Comparison of ENCODE assay signal across 9 cellular contexts in the genomic region with DNA sequence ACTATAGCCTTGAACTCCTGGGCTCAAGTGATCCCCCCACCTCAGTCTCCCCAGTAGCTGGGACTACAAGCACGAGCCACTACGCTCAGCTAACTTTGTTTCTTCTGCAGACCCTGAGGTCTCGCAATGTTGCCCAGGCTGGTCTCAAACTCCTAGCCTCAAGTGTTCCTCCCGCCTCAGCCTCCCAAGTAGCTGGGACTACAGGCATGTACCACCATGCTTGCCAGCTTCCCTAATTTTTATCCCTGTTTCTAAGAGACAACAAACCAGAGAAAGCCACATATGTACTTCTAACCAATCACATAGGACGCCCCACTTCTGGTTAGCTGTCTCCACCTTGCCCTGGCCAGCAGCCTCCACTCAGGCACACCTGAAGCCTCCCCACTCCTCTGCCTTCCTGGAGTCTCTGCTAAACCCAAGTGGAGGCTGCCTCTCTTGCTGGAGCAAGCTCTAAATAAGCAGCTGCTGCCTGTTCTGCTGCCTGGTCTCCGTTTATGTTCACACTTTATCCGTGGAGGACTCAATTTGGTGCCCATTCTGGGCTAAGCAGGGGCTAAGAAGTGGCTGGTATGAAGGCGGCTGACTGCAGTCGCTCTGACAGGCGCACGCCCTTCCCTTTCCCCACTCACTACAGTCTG. TPM values are rescaled to one million over a fixed set of nuclear protein-coding genes. Genes with fewer than 3 reads are reported as not detected.
DNase-seq lines count a peak whose midpoint lies in the region; ATAC-seq and TF ChIP-seq lines count a peak whose summit lies in the region.
"Had no signal": no experiment of that assay in that cellular context is flagged by ENCODE, and none has a peak within 500 bp of the region (broad histone marks: within the 10 kb centered on the region; RNA-seq: fewer than 3 reads in every experiment).

No MANE protein-coding gene starts in this region.

- peak overlapping the region; percentile 86 for H2BK15ac ChIP-seq in mesenchymal stem cell (ENCODE audit: low read depth, poor library complexity, severe bottlenecking)

- H3K36me3 Mint-ChIP-seq in activated CD4-positive, alpha-beta T cell treated with anti-CD3 and anti-CD28 coated beads for 36 hours (ENCODE audit: low read depth) = peaks cover 54% of the 10 kb centered on the region
- H3K36me3 Mint-ChIP-seq in activated naive CD8-positive, alpha-beta T cell treated with anti-CD3 and anti-CD28 coated beads, Interleukin-2, amount 50 U/mL, for 24 hours (ENCODE audit: low read depth) = peaks cover 39% of the 10 kb centered on the region

- DNase-seq in activated CD4-positive, alpha-beta T cell treated with anti-CD3 and anti-CD28 coated beads for 36 hours = peak; percentile 3
- no peak for DNase-seq in activated CD4-positive, alpha-beta T cell treated with anti-CD3 and anti-CD28 coated beads, Interleukin-2, amount 50 U/mL, for 1 hour
- DNase-seq in activated naive CD8-positive, alpha-beta T cell treated with anti-CD3 and anti-CD28 coated beads, Interleukin-2, amount 50 U/mL, for 24 hours = no peak
- DNase-seq in mesenchymal stem cell (no peak), suprapubic skin (ENCODE audit: low spot score in 2 of 2) (no peak), MV-4-11 (lab: John Stamatoyannopoulos, UW) (no peak), OCI-M2 (lab: John Stamatoyannopoulos, UW; ENCODE audit: unreplicated experiment) (no peak)
- DNase-seq: NCI-H446 had no signal

- H3K4ac ChIP-seq in mesenchymal stem cell (ENCODE audit: low read depth in 1 of 2, low read length in 2 of 2) = peak overlapping the region; percentile 84 to 92

- H2AFZ ChIP-seq in mesenchymal stem cell (ENCODE audit: low read depth, low read length) = no peak overlapping the region

- H3K27ac Mint-ChIP-seq in activated CD4-positive, alpha-beta T cell treated with anti-CD3 and anti-CD28 coated beads for 36 hours = peak overlapping the region; percentile 53
- peak overlapping the region; percentile 92 for H3K27ac Mint-ChIP-seq in activated naive CD8-positive, alpha-beta T cell treated with anti-CD3 and anti-CD28 coated beads, Interleukin-2, amount 50 U/mL, for 24 hours

- peaks cover 25% of the 10 kb centered on the region for H3K79me1 ChIP-seq in mesenchymal stem cell (replicated peaks; ENCODE audit: low read length, poor library complexity, severe bottlenecking)

- TF ChIP-seq CTCF in suprapubic skin (IDR thresholded peaks at IDR 0.05) = no peak

- H3K27me3 ChIP-seq in mesenchymal stem cell (ENCODE audit: control insufficient read depth in 1 of 2, insufficient read depth in 1 of 2, low read length in 2 of 2) = no peaks in the 10 kb centered on the region
- no peaks in the 10 kb centered on the region for H3K27me3 ChIP-seq in suprapubic skin

- TF ChIP-seq EP300 in suprapubic skin (IDR thresholded peaks at IDR 0.05) = no peak

- H2BK12ac ChIP-seq in mesenchymal stem cell (ENCODE audit: low read length in 2 of 2) = peak overlapping the region; percentile 98 to 99

- peak overlapping the region; percentile 87 for H2AK5ac ChIP-seq in mesenchymal stem cell (ENCODE audit: low read length, severe bottlenecking)

- H2BK5ac ChIP-seq in mesenchymal stem cell (ENCODE audit: low read depth, low read length, poor library complexity, severe bottlenecking) = peak overlapping the region; percentile 15

- POLR2A ChIA-PET in activated CD4-positive, alpha-beta T cell treated with anti-CD3 and anti-CD28 coated beads for 36 hours (lab: Charles Lee) = interaction anchor here (0.6 kb wide), 1 partner anchor 74 kb away, joined by 3 read pairs; no protein-coding TSS in a partner anchor

- peak overlapping the region; percentile 93 for H4K91ac ChIP-seq in mesenchymal stem cell (ENCODE audit: low read length)

- H3K9me3 ChIP-seq in mesenchymal stem cell (ENCODE audit: control insufficient read depth, low read length) (no peaks in the 10 kb centered on the region), suprapubic skin (no peaks in the 10 kb centered on the region)

- intact Hi-C loops in activated CD4-positive, alpha-beta T cell treated with anti-CD3 and anti-CD28 coated beads for 36 hours (cut with DNase I, micrococcal nuclease) = no loop called here

- no peak overlapping the region for H3K23ac ChIP-seq in mesenchymal stem cell (ENCODE audit: low read length in 2 of 2)

- H3K36me3 ChIP-seq in mesenchymal stem cell (ENCODE audit: control insufficient read depth in 1 of 2, insufficient read depth in 2 of 2, low read depth in 1 of 2, low read length in 2 of 2) (peaks cover 0 to 8% of the 10 kb centered on the region in 2 experiments), suprapubic skin (peaks cover 3% of the 10 kb centered on the region)

- no peak overlapping the region for H3K4me3 ChIP-seq in mesenchymal stem cell (ENCODE audit: insufficient read depth in 1 of 2, low read depth in 1 of 2, low read length in 2 of 2)
- no peak overlapping the region for H3K4me3 ChIP-seq in suprapubic skin

- H3K27me3 Mint-ChIP-seq in activated CD4-positive, alpha-beta T cell treated with anti-CD3 and anti-CD28 coated beads for 36 hours = no peaks in the 10 kb centered on the region
- H3K27me3 Mint-ChIP-seq in activated naive CD8-positive, alpha-beta T cell treated with anti-CD3 and anti-CD28 coated beads, Interleukin-2, amount 50 U/mL, for 24 hours = no peaks in the 10 kb centered on the region

- H3K4me1 Mint-ChIP-seq in activated CD4-positive, alpha-beta T cell treated with anti-CD3 and anti-CD28 coated beads for 36 hours = peaks cover 88% of the 10 kb centered on the region
- H3K4me1 Mint-ChIP-seq in activated naive CD8-positive, alpha-beta T cell treated with anti-CD3 and anti-CD28 coated beads, Interleukin-2, amount 50 U/mL, for 24 hours = peaks cover 94% of the 10 kb centered on the region

- peak overlapping the region in 1 of 2 experiments; percentile 61 for H3K14ac ChIP-seq in mesenchymal stem cell (ENCODE audit: low read length in 2 of 2)

- H3K9me3 Mint-ChIP-seq in activated CD4-positive, alpha-beta T cell treated with anti-CD3 and anti-CD28 coated beads for 36 hours (ENCODE audit: low read depth) = peaks cover 7% of the 10 kb centered on the region
- peaks cover 4% of the 10 kb centered on the region for H3K9me3 Mint-ChIP-seq in activated naive CD8-positive, alpha-beta T cell treated with anti-CD3 and anti-CD28 coated beads, Interleukin-2, amount 50 U/mL, for 24 hours

- H3K9ac ChIP-seq in mesenchymal stem cell (ENCODE audit: low read length) = no peak overlapping the region

- peak overlapping the region; percentile 78 for H4K8ac ChIP-seq in mesenchymal stem cell (ENCODE audit: low read length)

- peak overlapping the region; percentile 69 for H2BK120ac ChIP-seq in mesenchymal stem cell (ENCODE audit: low read depth, low read length)

- CTCF ChIA-PET in activated CD4-positive, alpha-beta T cell treated with anti-CD3 and anti-CD28 coated beads for 36 hours (lab: Charles Lee) = interaction anchor here (0.7 to 1.5 kb wide), 2 partner anchors 9 to 75 kb away, joined by 3 to 5 read pairs; no protein-coding TSS in a partner anchor

- no peak overlapping the region for H3K4me2 ChIP-seq in mesenchymal stem cell (ENCODE audit: low read length, poor library complexity, severe bottlenecking)

- H3K18ac ChIP-seq in mesenchymal stem cell (ENCODE audit: low read depth in 1 of 2, low read length in 2 of 2) = peak overlapping the region; percentile 44 to 94

- WGBS in mesenchymal stem cell = 95% methylated on average over 11 of the region's 11 CpGs
- WGBS in suprapubic skin = 92% methylated on average over 11 of the region's 11 CpGs

- peaks cover 37% of the 10 kb centered on the region for H3K4me1 ChIP-seq in mesenchymal stem cell (ENCODE audit: control insufficient read depth, insufficient read depth, low read depth, low read length)
- H3K4me1 ChIP-seq in suprapubic skin = peaks cover 43% of the 10 kb centered on the region

- ATAC-seq in activated CD4-positive, alpha-beta T cell treated with anti-CD3 and anti-CD28 coated beads for 36 hours = no peak
- no peak for ATAC-seq in activated naive CD8-positive, alpha-beta T cell treated with anti-CD3 and anti-CD28 coated beads, Interleukin-2, amount 50 U/mL, for 24 hours
- ATAC-seq in GM19324 (IDR thresholded peaks at IDR 0.05; ENCODE audit: low FRiP score, unreplicated experiment) = no peak

- no peak overlapping the region for H3K4me3 Mint-ChIP-seq in activated CD4-positive, alpha-beta T cell treated with anti-CD3 and anti-CD28 coated beads for 36 hours
- H3K4me3 Mint-ChIP-seq in activated naive CD8-positive, alpha-beta T cell treated with anti-CD3 and anti-CD28 coated beads, Interleukin-2, amount 50 U/mL, for 24 hours = no peak overlapping the region

- H3K27ac ChIP-seq in mesenchymal stem cell (ENCODE audit: low read length, poor library complexity, severe bottlenecking) (peak overlapping the region; percentile 94), suprapubic skin (peak overlapping the region; percentile 49)

- no peak for TF ChIP-seq POLR2A in suprapubic skin (IDR thresholded peaks at IDR 0.05)

RNA-seq across cellular contexts. Expression of a gene that starts 24.7 kb away (rescaled TPM):
- total RNA-seq in activated CD4-positive, alpha-beta T cell treated with anti-CD3 and anti-CD28 coated beads for 36 hours = 100 to 1,000 TPM; 110 to 127 TPM
- 52.8 TPM for polyA plus RNA-seq in mesenchymal stem cell (2013, experiment 1 of 2)
- 54.6 TPM for polyA plus RNA-seq in mesenchymal stem cell (2013, experiment 2 of 2)
- total RNA-seq in suprapubic skin = 10 to 100 TPM; 23.0 to 32.2 (median 29.3) TPM

RNA-seq across cellular contexts. Expression of a gene that starts 40.5 kb away (rescaled TPM):
- 10 to 100 TPM in 1 of 2 experiments, 1 to 10 TPM in 1; 9.8 to 10.4 TPM for total RNA-seq in activated CD4-positive, alpha-beta T cell treated with anti-CD3 and anti-CD28 coated beads for 36 hours
- 1.9 TPM for polyA plus RNA-seq in mesenchymal stem cell (2013, experiment 1 of 2)
- 1.7 TPM for polyA plus RNA-seq in mesenchymal stem cell (2013, experiment 2 of 2)
- total RNA-seq in suprapubic skin = 1 to 10 TPM; 1.3 to 5.0 (median 3.7) TPM
